24 cellular contexts compared by ENCODE assay signal in the genomic region with DNA sequence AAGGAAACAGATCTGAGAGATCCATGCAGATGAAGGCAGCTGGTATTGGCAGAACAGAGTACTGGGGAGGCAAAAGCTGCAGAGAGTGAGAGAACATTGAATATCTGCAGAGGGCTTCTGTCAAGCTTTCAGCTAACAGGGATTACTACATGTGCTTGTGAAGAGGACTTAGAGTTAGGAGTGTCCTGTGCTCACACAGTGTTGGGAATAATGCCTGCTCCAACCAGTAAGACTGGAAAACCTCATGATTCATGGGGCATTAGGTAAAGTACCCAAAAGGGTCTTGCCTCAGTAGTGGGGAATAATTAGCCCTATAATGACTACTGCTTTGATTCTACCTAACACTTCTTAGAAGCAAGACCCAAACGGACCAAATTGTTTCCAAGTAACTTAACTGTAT.
DNase-seq lines count a peak whose midpoint lies in the region; ATAC-seq, FAIRE-seq and TF ChIP-seq lines count a peak whose summit lies in the region.
"Had no signal": no experiment of that assay in that cellular context is flagged by ENCODE, and none has a peak within 500 bp of the region (broad histone marks: within the 10 kb centered on the region; RNA-seq: fewer than 3 reads in every experiment).

No MANE protein-coding gene starts in this region.

- H3K4me1 ChIP-seq in esophagus muscularis mucosa (no peaks in the 10 kb centered on the region), smooth muscle cell (ENCODE audit: low read depth) (peaks cover 18% of the 10 kb centered on the region)
- H3K4me1 ChIP-seq: BLaER1 treated with 17β-estradiol and CSF1 and Interleukin-3, amounts not matched to agents 10 nM and 100 nM had no signal

- H3K79me2 ChIP-seq in smooth muscle cell (ENCODE audit: low read depth) = no peaks in the 10 kb centered on the region

- intact Hi-C loops in esophagus muscularis mucosa (cut with DNase I) = no loop called here

- H3K9ac ChIP-seq in smooth muscle cell (ENCODE audit: low read depth) = no peak overlapping the region
- H3K9ac ChIP-seq: BLaER1 treated with 17β-estradiol and CSF1 and Interleukin-3, amounts not matched to agents 10 nM and 100 nM had no signal

- WGBS in esophagus muscularis mucosa = 88% methylated on average over 1 of the region's 1 CpG
- WGBS in smooth muscle cell (ENCODE audit: low lambda C conversion rate) = 45% methylated on average over 1 of the region's 1 CpG

- no peak overlapping the region for H3K4me3 Mint-ChIP-seq in WTC11
- H3K4me3 Mint-ChIP-seq: CD4-positive, alpha-beta T cell; H9 had no signal

- no peak for FAIRE-seq in GM12891 (lab: Jason Lieb, UNC)
- FAIRE-seq: D721Med had no signal

- no peaks in the 10 kb centered on the region for H4K20me1 ChIP-seq in smooth muscle cell (ENCODE audit: low read depth)
- H4K20me1 ChIP-seq: BLaER1 treated with 17β-estradiol and CSF1 and Interleukin-3, amounts not matched to agents 10 nM and 100 nM had no signal

- no peak for TF ChIP-seq POLR2A in esophagus muscularis mucosa (IDR thresholded peaks at IDR 0.05; ENCODE audit: low read depth)
- TF ChIP-seq POLR2A in GM12891 (IDR thresholded peaks at IDR 0.05; ENCODE audit: low read depth, low read length) = no peak

- H3K9me3 Mint-ChIP-seq in WTC11 = 0 out of 2 replicates have a peak, but pooled peaks cover 3% of the 10 kb centered on the region
- H3K9me3 Mint-ChIP-seq: CD4-positive, alpha-beta T cell; H9 had no signal

- peak overlapping the region; percentile 12 for H2AFZ ChIP-seq in smooth muscle cell (ENCODE audit: low read depth)

- H3K9me3 ChIP-seq in esophagus muscularis mucosa (no peaks in the 10 kb centered on the region), smooth muscle cell (replicated peaks; ENCODE audit: low read depth) (no peaks in the 10 kb centered on the region)
- H3K9me3 ChIP-seq: BLaER1 treated with 17β-estradiol and CSF1 and Interleukin-3, amounts not matched to agents 10 nM and 100 nM had no signal

- H3K27me3 Mint-ChIP-seq in WTC11 (ENCODE audit: low read depth) = no peaks in the 10 kb centered on the region; the same call in 1 of the 2 replicates
- H3K27me3 Mint-ChIP-seq: CD4-positive, alpha-beta T cell had no signal

- H3K27ac ChIP-seq in esophagus muscularis mucosa (replicated peaks in 1 of 4) (no peak overlapping the region), smooth muscle cell (ENCODE audit: low read depth) (peak overlapping the region; percentile 10)
- H3K27ac ChIP-seq: BLaER1 treated with 17β-estradiol and CSF1 and Interleukin-3, amounts not matched to agents 10 nM and 100 nM; RWPE1 had no signal

- H3K4me2 ChIP-seq in smooth muscle cell = no peak overlapping the region
- H3K4me2 ChIP-seq: BLaER1 treated with 17β-estradiol and CSF1 and Interleukin-3, amounts not matched to agents 10 nM and 100 nM had no signal

- no peaks in the 10 kb centered on the region for H3K36me3 ChIP-seq in esophagus muscularis mucosa
- no peaks in the 10 kb centered on the region for H3K36me3 ChIP-seq in smooth muscle cell (ENCODE audit: low read depth)
- H3K36me3 ChIP-seq: BLaER1 treated with 17β-estradiol and CSF1 and Interleukin-3, amounts not matched to agents 10 nM and 100 nM had no signal

- ATAC-seq in WTC11 = peak; percentile 48; the same call in 1 of the 2 replicates
- ATAC-seq: Panc1 had no signal

- 0 out of 2 replicates have a peak, but pooled peaks cover 3% of the 10 kb centered on the region for H3K4me1 Mint-ChIP-seq in WTC11

- TF ChIP-seq CTCF in WTC11 (IDR thresholded peaks at IDR 0.05) (no peak), esophagus muscularis mucosa (IDR thresholded peaks at IDR 0.05) (no peak), smooth muscle cell (IDR thresholded peaks at IDR 0.05; ENCODE audit: borderline replicate concordance, insufficient read depth, poor library complexity, severe bottlenecking) (no peak)

- CTCF ChIA-PET in WTC11 (lab: Charles Lee) = interaction anchor here (1.4 kb wide), 1 partner anchor 350 kb away, joined by 5 read pairs; no protein-coding TSS in a partner anchor

- H3K4me3 ChIP-seq in esophagus muscularis mucosa = no peak overlapping the region
- H3K4me3 ChIP-seq in smooth muscle cell = no peak overlapping the region
- H3K4me3 ChIP-seq: BLaER1 treated with 17β-estradiol and CSF1 and Interleukin-3, amounts not matched to agents 10 nM and 100 nM had no signal

- TF ChIP-seq EP300 in esophagus muscularis mucosa (IDR thresholded peaks at IDR 0.05) = no peak

- H3F3A ChIP-seq in smooth muscle cell (ENCODE audit: low read depth) = no peaks in the 10 kb centered on the region

- H3K27me3 ChIP-seq in esophagus muscularis mucosa (no peaks in the 10 kb centered on the region), smooth muscle cell (ENCODE audit: low read depth) (no peaks in the 10 kb centered on the region)
- H3K27me3 ChIP-seq: BLaER1 treated with 17β-estradiol and CSF1 and Interleukin-3, amounts not matched to agents 10 nM and 100 nM had no signal

- no peak overlapping the region for H3K27ac Mint-ChIP-seq in WTC11
- H3K27ac Mint-ChIP-seq: CD4-positive, alpha-beta T cell; H9 had no signal

- POLR2A ChIA-PET in WTC11 (lab: Charles Lee) = no interaction called here

- peak; percentile 12 for DNase-seq in NCI-H345 (lab: John Stamatoyannopoulos, UW)
- no peak for DNase-seq in NCI-H345 treated with DMSO at 0.1 percent for 48 hours (lab: John Stamatoyannopoulos, UW; ENCODE audit: unreplicated experiment)
- no peak for DNase-seq in WTC11 (ENCODE audit: low spot score)
- peak; percentile 29 for DNase-seq in esophagus muscularis mucosa (ENCODE audit: extremely low spot score)
- DNase-seq in smooth muscle cell (lab: John Stamatoyannopoulos, UW; ENCODE audit: unreplicated experiment) = no peak
- no peak for DNase-seq in GM12891 (ENCODE audit: insufficient read length, low spot score)
- no peak for DNase-seq in T1000 (lab: John Stamatoyannopoulos, UW)
- DNase-seq in DMS 273 treated with DMSO at 0.1 percent for 48 hours (lab: John Stamatoyannopoulos, UW) = no peak
- DNase-seq: CD4-positive, alpha-beta T cell; DMS53; H9; KBM-7; MV-4-11; NCI-H1105 treated with DMSO at 0.1 percent for 48 hours; NCI-H146; NCI-H1930; NCI-H2107; NCI-H2227 treated with DMSO at 0.1 percent for 48 hours; NCI-H524 treated with DMSO at 0.1 percent for 48 hours; SHP77 had no signal

- no peaks in the 10 kb centered on the region for H3K36me3 Mint-ChIP-seq in WTC11

TF ChIP-seq in WTC11, 78 proteins besides CTCF, POLR2A, EP300 and RAD21 (continues in another document):
- no peak for TF ChIP-seq E2F1 (CRISPR knock-in tag; IDR thresholded peaks at IDR 0.05)
- TF ChIP-seq, protein P1, sequence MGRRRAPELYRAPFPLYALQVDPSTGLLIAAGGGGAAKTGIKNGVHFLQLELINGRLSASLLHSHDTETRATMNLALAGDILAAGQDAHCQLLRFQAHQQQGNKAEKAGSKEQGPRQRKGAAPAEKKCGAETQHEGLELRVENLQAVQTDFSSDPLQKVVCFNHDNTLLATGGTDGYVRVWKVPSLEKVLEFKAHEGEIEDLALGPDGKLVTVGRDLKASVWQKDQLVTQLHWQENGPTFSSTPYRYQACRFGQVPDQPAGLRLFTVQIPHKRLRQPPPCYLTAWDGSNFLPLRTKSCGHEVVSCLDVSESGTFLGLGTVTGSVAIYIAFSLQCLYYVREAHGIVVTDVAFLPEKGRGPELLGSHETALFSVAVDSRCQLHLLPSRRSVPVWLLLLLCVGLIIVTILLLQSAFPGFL (CRISPR knock-in tag; IDR thresholded peaks at IDR 0.05; ENCODE audit: borderline replicate concordance) = no peak
- TF ChIP-seq, protein P2, sequence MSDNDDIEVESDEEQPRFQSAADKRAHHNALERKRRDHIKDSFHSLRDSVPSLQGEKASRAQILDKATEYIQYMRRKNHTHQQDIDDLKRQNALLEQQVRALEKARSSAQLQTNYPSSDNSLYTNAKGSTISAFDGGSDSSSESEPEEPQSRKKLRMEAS (CRISPR knock-in tag; IDR thresholded peaks at IDR 0.05) = no peak
- no peak for TF ChIP-seq TP53 (CRISPR knock-in tag; IDR thresholded peaks at IDR 0.05)
- TF ChIP-seq GRHL2 (CRISPR knock-in tag; IDR thresholded peaks at IDR 0.05; ENCODE audit: insufficient replicate concordance, severe bottlenecking) = no peak

TF ChIP-seq in GM12891, 5 proteins besides CTCF, POLR2A, EP300 and RAD21:
- no peak for TF ChIP-seq PAX5 (IDR thresholded peaks at IDR 0.05; ENCODE audit: insufficient read depth, low read length, severe bottlenecking)
- no peak for TF ChIP-seq POU2F2 (IDR thresholded peaks at IDR 0.05; ENCODE audit: low read depth, low read length)
- TF ChIP-seq POLR2AphosphoS5 (IDR thresholded peaks at IDR 0.05; ENCODE audit: low read depth, low read length) = no peak
- TF ChIP-seq TAF1 (IDR thresholded peaks at IDR 0.05; ENCODE audit: low read depth, low read length) = no peak
- no peak for TF ChIP-seq SPI1 (IDR thresholded peaks at IDR 0.05; ENCODE audit: low read depth, low read length)

Comparison
In these comparisons a context has a peak if more than half of its experiments do, and no peak if none do; other contexts are left out.
1. DNase-seq: peak in NCI-H345 (single experiment) and esophagus muscularis mucosa (single experiment); none in NCI-H345 treated with DMSO at 0.1 percent for 48 hours (single experiment), WTC11 (single experiment), smooth muscle cell (single experiment), GM12891 (single experiment), T1000 (single experiment) and DMS 273 treated with DMSO at 0.1 percent for 48 hours (single experiment).